Comparison of ENCODE assay signal across 8 cellular contexts in genomic region chr6:44234101-44235090, GRCh38. TPM values are rescaled to one million over a fixed set of nuclear protein-coding genes. Genes with fewer than 3 reads are reported as not detected.
A peak's percentile ranks its signal among the peaks of the same experiment; 100 is the strongest.
DNase-seq lines count a peak whose midpoint lies in the region; ATAC-seq and TF ChIP-seq lines count a peak whose summit lies in the region.

No MANE protein-coding gene starts in this region.

- no peak overlapping the region for H3K27ac Mint-ChIP-seq in activated CD8-positive, alpha-beta T cell treated with anti-CD3 and anti-CD28 coated beads for 36 hours

- peaks cover 16% of the 10 kb centered on the region for H3K4me1 ChIP-seq in HUES64 (ENCODE audit: insufficient read depth, low read length)

- H3K9me3 Mint-ChIP-seq in activated CD8-positive, alpha-beta T cell treated with anti-CD3 and anti-CD28 coated beads for 36 hours: no peaks in the 10 kb centered on the region

- no peak overlapping the region for H3K4me3 Mint-ChIP-seq in activated CD8-positive, alpha-beta T cell treated with anti-CD3 and anti-CD28 coated beads for 36 hours

- H3K27ac ChIP-seq in HUES64 (ENCODE audit: low read depth, low read length): peak overlapping the region; percentile 79

- peaks cover 21% of the 10 kb centered on the region for H3K4me1 Mint-ChIP-seq in activated CD8-positive, alpha-beta T cell treated with anti-CD3 and anti-CD28 coated beads for 36 hours (ENCODE audit: low read depth)

- no peak overlapping the region for H3K4me3 ChIP-seq in HUES64 (ENCODE audit: low read length)

- no peaks in the 10 kb centered on the region for H3K27me3 Mint-ChIP-seq in activated CD8-positive, alpha-beta T cell treated with anti-CD3 and anti-CD28 coated beads for 36 hours

- H3K9me3 ChIP-seq in HUES64 (ENCODE audit: insufficient read depth, low read depth, low read length): no peaks in the 10 kb centered on the region

- peak overlapping the region; percentile 41; the same call in 1 of the 2 replicates for H3K9ac ChIP-seq in HUES64 (ENCODE audit: low read depth, low read length)

- CTCF ChIA-PET in activated CD8-positive, alpha-beta T cell treated with anti-CD3 and anti-CD28 coated beads for 36 hours (lab: Charles Lee): interaction anchor here (0.6 to 5.5 kb wide), 17 partner anchors 8 to 139 kb away, joined by 3 to 52 read pairs (median 4); partner anchors contain the start of genes HSP90AB1, SLC29A1 and SLC35B2

- DNase-seq in COR-L47 (lab: John Stamatoyannopoulos, UW) (peak; percentile 14), glomerular visceral epithelial cell (ENCODE audit: extremely low spot score) (peak; percentile 85), pons (ENCODE audit: low spot score) (peak; percentile 93), NCI-H510A treated with DMSO at 0.1 percent for 48 hours (lab: John Stamatoyannopoulos, UW) (no peak)
- DNase-seq in activated CD8-positive, alpha-beta T cell treated with anti-CD3 and anti-CD28 coated beads for 36 hours: peak; percentile 51

- H3K36me3 Mint-ChIP-seq in activated CD8-positive, alpha-beta T cell treated with anti-CD3 and anti-CD28 coated beads for 36 hours (ENCODE audit: low read depth): peaks cover 38% of the 10 kb centered on the region

- peaks cover 59% of the 10 kb centered on the region for H3K36me3 ChIP-seq in HUES64 (ENCODE audit: insufficient read depth, low read length)

- H3K27me3 ChIP-seq in HUES64 (ENCODE audit: insufficient read depth, low read length): no peaks in the 10 kb centered on the region

- POLR2A ChIA-PET in activated CD8-positive, alpha-beta T cell treated with anti-CD3 and anti-CD28 coated beads for 36 hours (lab: Charles Lee): interaction anchor here (1.0 to 7.6 kb wide), 5 partner anchors 8 to 80 kb away, joined by 3 to 64 read pairs (median 6); partner anchors contain the start of genes HSP90AB1 and SLC29A1

- intact Hi-C loops in activated CD8-positive, alpha-beta T cell treated with anti-CD3 and anti-CD28 coated beads for 36 hours (cut with micrococcal nuclease): loop anchor here (5.0 to 10.0 kb wide), 2 partner anchors 62 to 130 kb away; no protein-coding TSS in a partner anchor

- peak; percentile 25 for ATAC-seq in activated CD8-positive, alpha-beta T cell treated with anti-CD3 and anti-CD28 coated beads for 36 hours
- ATAC-seq in GM18867 (IDR thresholded peaks at IDR 0.05; ENCODE audit: unreplicated experiment): no peak
- no peak for ATAC-seq in GM18907 (IDR thresholded peaks at IDR 0.05; ENCODE audit: unreplicated experiment)

- peak; percentile 73 for TF ChIP-seq CTCF in activated CD8-positive, alpha-beta T cell treated with anti-CD3 and anti-CD28 coated beads for 36 hours (IDR thresholded peaks at IDR 0.05)

- WGBS in HUES64: 55% methylated on average over 6 of the region's 6 CpGs

RNA-seq across cellular contexts. Expression of gene SLC29A1, which starts 11.0 kb away (rescaled TPM):
- 140 TPM for polyA plus RNA-seq in HUES64 (2013, experiment 1 of 2)
- 142 TPM for polyA plus RNA-seq in HUES64 (2013, experiment 2 of 2)
- 10 to 100 TPM; 56.1 to 57.4 TPM for total RNA-seq in activated CD8-positive, alpha-beta T cell treated with anti-CD3 and anti-CD28 coated beads for 36 hours

RNA-seq across cellular contexts. Expression of gene HSP90AB1, which starts 12.5 kb away (rescaled TPM):
- 1,640 TPM for polyA plus RNA-seq in HUES64 (2013, experiment 1 of 2)
- 1,626 TPM for polyA plus RNA-seq in HUES64 (2013, experiment 2 of 2)
- 1,000 to 10,000 TPM; 2,124 to 2,130 TPM for total RNA-seq in activated CD8-positive, alpha-beta T cell treated with anti-CD3 and anti-CD28 coated beads for 36 hours

RNA-seq across cellular contexts. Expression of gene MYMX, which starts 17.7 kb away (rescaled TPM):
- polyA plus RNA-seq in HUES64 (2013, experiment 1 of 2): 3.7 TPM
- polyA plus RNA-seq in HUES64 (2013, experiment 2 of 2): 3.9 TPM
- not detected for total RNA-seq in activated CD8-positive, alpha-beta T cell treated with anti-CD3 and anti-CD28 coated beads for 36 hours

RNA-seq across cellular contexts. Expression of gene SLC35B2, which starts 22.9 kb away (rescaled TPM):
- polyA plus RNA-seq in HUES64 (2013, experiment 1 of 2): 30.4 TPM
- polyA plus RNA-seq in HUES64 (2013, experiment 2 of 2): 35.2 TPM
- total RNA-seq in activated CD8-positive, alpha-beta T cell treated with anti-CD3 and anti-CD28 coated beads for 36 hours: 10 to 100 TPM; 15.4 to 16.7 TPM

RNA-seq across cellular contexts. Expression of gene NFKBIE, which starts 31.0 kb away (rescaled TPM):
- polyA plus RNA-seq in HUES64 (2013, experiment 1 of 2): 8.9 TPM
- 10.3 TPM for polyA plus RNA-seq in HUES64 (2013, experiment 2 of 2)
- total RNA-seq in activated CD8-positive, alpha-beta T cell treated with anti-CD3 and anti-CD28 coated beads for 36 hours: 10 to 100 TPM; 13.3 to 17.9 TPM
